ENCODE assay signal across 8 cellular contexts in the genomic region with DNA sequence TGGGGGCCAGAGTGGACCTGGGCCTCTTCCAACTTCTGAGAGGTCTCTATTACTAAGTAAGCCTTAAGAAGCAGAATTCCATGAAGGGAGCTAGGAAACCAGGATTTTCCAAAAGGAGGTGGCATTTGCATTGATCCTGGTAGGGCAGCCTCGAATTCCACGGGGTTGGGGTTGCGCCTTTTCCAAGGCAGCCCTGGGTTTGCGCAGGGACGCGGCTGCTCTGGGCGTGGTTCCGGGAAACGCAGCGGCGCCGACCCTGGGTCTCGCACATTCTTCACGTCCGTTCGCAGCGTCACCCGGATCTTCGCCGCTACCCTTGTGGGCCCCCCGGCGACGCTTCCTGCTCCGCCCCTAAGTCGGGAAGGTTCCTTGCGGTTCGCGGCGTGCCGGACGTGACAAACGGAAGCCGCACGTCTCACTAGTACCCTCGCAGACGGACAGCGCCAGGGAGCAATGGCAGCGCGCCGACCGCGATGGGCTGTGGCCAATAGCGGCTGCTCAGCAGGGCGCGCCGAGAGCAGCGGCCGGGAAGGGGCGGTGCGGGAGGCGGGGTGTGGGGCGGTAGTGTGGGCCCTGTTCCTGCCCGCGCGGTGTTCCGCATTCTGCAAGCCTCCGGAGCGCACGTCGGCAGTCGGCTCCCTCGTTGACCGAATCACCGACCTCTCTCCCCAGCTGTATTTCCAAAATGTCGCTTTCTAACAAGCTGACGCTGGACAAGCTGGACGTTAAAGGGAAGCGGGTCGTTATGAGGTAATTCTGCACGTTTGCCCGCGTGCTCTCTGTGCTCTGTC. TPM values are rescaled to one million over a fixed set of nuclear protein-coding genes. Genes with fewer than 3 reads are reported as not detected.
DNase-seq lines count a peak whose midpoint lies in the region; ATAC-seq and TF ChIP-seq lines count a peak whose summit lies in the region.

A gene (plus strand): TSS at position 593 of the 791 bp plus-strand sequence. CDS start 93 bp downstream, at position 686.

- no peaks in the 10 kb centered on the region for H3K9me3 ChIP-seq in ascending aorta
- H3K9me3 ChIP-seq in right cardiac atrium (ENCODE audit: control insufficient read depth, low read length) = no peaks in the 10 kb centered on the region
- no peaks in the 10 kb centered on the region for H3K9me3 ChIP-seq in vagina

- no peak for TF ChIP-seq CTCF in ascending aorta (IDR thresholded peaks at IDR 0.05)
- no peak for TF ChIP-seq CTCF in vagina (IDR thresholded peaks at IDR 0.05)

- under 1% methylated on average over 72 of the region's 72 CpGs for WGBS in right cardiac atrium

- intact Hi-C loops in T-helper 2 cell treated with Interferon-gamma antibody and Interleukin-4, amounts not matched to agents 100 ng/mL and 5 ng/mL, for 36 hours (cut with micrococcal nuclease) = loop anchor here (1.0 to 10.0 kb wide), 9 partner anchors 35 to 1261 kb away; a partner anchor contains a TSS
- intact Hi-C loops in ascending aorta (cut with DNase I) (loop anchor here (2.0 to 10.0 kb wide), 6 partner anchors 35 to 1679 kb away; a partner anchor contains a TSS), right cardiac atrium (cut with DNase I) (no loop called here), vagina (cut with DNase I) (no loop called here)

- DNase-seq in NCI-H187 treated with DMSO at 0.1 percent for 48 hours (lab: John Stamatoyannopoulos, UW) (peak; percentile 44), ascending aorta (ENCODE audit: low spot score in 2 of 2) (peak; percentile 90 to 97), right cardiac atrium (peak; percentile 97 to 99 (median 98)), putamen (ENCODE audit: low spot score) (peak; percentile 92), vagina (ENCODE audit: extremely low spot score in 2 of 2) (peak in 1 of 2 donors; percentile 95)

- peak; percentile 80 for ATAC-seq in GM18499 (IDR thresholded peaks at IDR 0.05; ENCODE audit: insufficient read depth, unreplicated experiment)
- peak; percentile 96 for ATAC-seq in HG02943 (IDR thresholded peaks at IDR 0.05; ENCODE audit: low read depth, unreplicated experiment)
- peak; percentile 98 to 99 for ATAC-seq in right cardiac atrium

- H3K27me3 ChIP-seq in ascending aorta = no peaks in the 10 kb centered on the region
- no peaks in the 10 kb centered on the region for H3K27me3 ChIP-seq in right cardiac atrium (ENCODE audit: control insufficient read depth, insufficient read depth)
- no peaks in the 10 kb centered on the region for H3K27me3 ChIP-seq in vagina

- TF ChIP-seq POLR2A in vagina (IDR thresholded peaks at IDR 0.05) = peak in 1 of 2 donors; percentile 78

- H3K27ac ChIP-seq in ascending aorta = peak within 1 kb of the TSS; percentile 83 to 94
- peak within 1 kb of the TSS; percentile 99 for H3K27ac ChIP-seq in right cardiac atrium (ENCODE audit: low read length)
- peak within 1 kb of the TSS; percentile 86 for H3K27ac ChIP-seq in vagina

- H3K36me3 ChIP-seq in ascending aorta = no peaks in the 10 kb centered on the region
- H3K36me3 ChIP-seq in vagina = no peaks in the 10 kb centered on the region

- H3K4me1 ChIP-seq in ascending aorta = peaks cover 0 to 4% of the 10 kb centered on the region in 2 donors
- peaks cover 8% of the 10 kb centered on the region for H3K4me1 ChIP-seq in right cardiac atrium (ENCODE audit: control insufficient read depth, insufficient read depth, low read length)
- H3K4me1 ChIP-seq in vagina = peaks cover 28% of the 10 kb centered on the region

- H3K4me3 ChIP-seq in ascending aorta = peak within 1 kb of the TSS; percentile 52 to 72
- H3K4me3 ChIP-seq in right cardiac atrium (ENCODE audit: low read length) = peak within 1 kb of the TSS; percentile 96
- H3K4me3 ChIP-seq in vagina = peak within 1 kb of the TSS; percentile 61 to 76

RNA-seq across cellular contexts. Expression of the gene that starts here (rescaled TPM):
- total RNA-seq in T-helper 2 cell treated with Interferon-gamma antibody and Interleukin-4, amounts not matched to agents 100 ng/mL and 5 ng/mL, for 36 hours = 986 and 1,004 TPM in 2 replicates
- 72.1 TPM for total RNA-seq in ascending aorta
- 100 to 1,000 TPM; 421 to 475 (median 440) TPM for total RNA-seq in right cardiac atrium
- 234 TPM for polyA plus RNA-seq in right cardiac atrium
- total RNA-seq in vagina = 135 TPM

Comparison
In these comparisons a context has a peak if more than half of its experiments do, and no peak if none do; other contexts are left out.
1. intact Hi-C loops: an anchor here in T-helper 2 cell treated with Interferon-gamma antibody and Interleukin-4, amounts not matched to agents 100 ng/mL and 5 ng/mL, for 36 hours (1.0 to 10.0 kb wide) and ascending aorta (2.0 to 10.0 kb wide); none called in right cardiac atrium and vagina.